ENCODE assay signal across 3 cellular contexts in genomic region chr5:22846686-22847085, GRCh38.
A peak's percentile ranks its signal among the peaks of the same experiment; 100 is the strongest.
TF ChIP-seq lines count a peak whose summit lies in the region.

No MANE protein-coding gene starts in this region.

TF ChIP-seq in HepG2, 621 proteins besides CTCF, POLR2A, EP300 and RAD21:
- no peak for TF ChIP-seq AKAP8 (CRISPR knock-in tag; IDR thresholded peaks at IDR 0.05)
- TF ChIP-seq MAFK (conservative IDR thresholded peaks at IDR 0.05 in 1 of 2, IDR thresholded peaks at IDR 0.05 in 1 of 2; ENCODE audit: low read length in 2 of 2) = peak; percentile 22 to 74; a peak in 3 of 4 replicates
- TF ChIP-seq CREB3 (CRISPR knock-in tag; IDR thresholded peaks at IDR 0.05) = no peak
- no peak for TF ChIP-seq FOXP1 (IDR thresholded peaks at IDR 0.05)
- TF ChIP-seq FOXP1 (CRISPR knock-in tag; IDR thresholded peaks at IDR 0.05) = no peak
- no peak for TF ChIP-seq SIN3A (IDR thresholded peaks at IDR 0.05; ENCODE audit: borderline replicate concordance, low read depth, low read length)
- peak; percentile 49; the same call in 1 of the 2 replicates for TF ChIP-seq MAFF (IDR thresholded peaks at IDR 0.05; ENCODE audit: low read depth, low read length)
- TF ChIP-seq ZNF501 (CRISPR knock-in tag; IDR thresholded peaks at IDR 0.05) = no peak

TF ChIP-seq in IMR-90, 13 proteins besides CTCF, POLR2A, EP300 and RAD21:
- TF ChIP-seq MAFK (IDR thresholded peaks at IDR 0.05; ENCODE audit: low read depth, low read length) (peak; percentile 44; the same call in 1 of the 2 replicates), USF2 (IDR thresholded peaks at IDR 0.05; ENCODE audit: low read depth, low read length) (no peak)

TF ChIP-seq in K562, 482 proteins besides CTCF, POLR2A, EP300 and RAD21:
- TF ChIP-seq SRSF7 (optimal IDR thresholded peaks at IDR 0.05; ENCODE audit: low read depth, low read length) (no peak), CEBPZ (IDR thresholded peaks at IDR 0.05; ENCODE audit: borderline replicate concordance, low read depth, low read length) (no peak), GABPA (tag; conservative IDR thresholded peaks at IDR 0.05; ENCODE audit: low read depth) (no peak), ZNF316 (IDR thresholded peaks at IDR 0.05) (peak; percentile 68), MXI1 (IDR thresholded peaks at IDR 0.05; ENCODE audit: low read depth, low read length) (no peak), POLR3G (IDR thresholded peaks at IDR 0.05; ENCODE audit: extremely low read depth, insufficient read length, insufficient replicate concordance) (no peak), TCF3 (CRISPR knock-in tag; IDR thresholded peaks at IDR 0.05) (no peak), TBL1XR1 (IDR thresholded peaks at IDR 0.05; ENCODE audit: low read length in 2 of 2) (no peak), HMBOX1 (IDR thresholded peaks at IDR 0.05) (no peak), GTF2A2 (tag; IDR thresholded peaks at IDR 0.05) (no peak), SUPT5H (IDR thresholded peaks at IDR 0.05) (no peak), MYBL2 (IDR thresholded peaks at IDR 0.05; ENCODE audit: low read depth) (no peak), MYBL2 (CRISPR knock-in tag; IDR thresholded peaks at IDR 0.05; ENCODE audit: borderline replicate concordance) (no peak), MCM7 (IDR thresholded peaks at IDR 0.05) (no peak), THAP12 (CRISPR knock-in tag; IDR thresholded peaks at IDR 0.05) (no peak), ZBTB2 (IDR thresholded peaks at IDR 0.05) (no peak), ZNF143 (CRISPR knock-in tag; IDR thresholded peaks at IDR 0.05) (no peak), C11orf30 (IDR thresholded peaks at IDR 0.05; ENCODE audit: low read depth) (peak; percentile 6; the same call in 1 of the 2 replicates)
